Comparison of ENCODE assay signal across 14 cellular contexts in genomic region chr13:102484329-102484728, GRCh38.
DNase-seq lines count a peak whose midpoint lies in the region; ATAC-seq and TF ChIP-seq lines count a peak whose summit lies in the region.
"Had no signal": no experiment of that assay in that cellular context is flagged by ENCODE, and none has a peak within 500 bp of the region (broad histone marks: within the 10 kb centered on the region; RNA-seq: fewer than 3 reads in every experiment).

No MANE protein-coding gene starts in this region.

- intact Hi-C loops in left ventricle myocardium inferior (cut with micrococcal nuclease) (no loop called here), left ventricle myocardium superior (cut with micrococcal nuclease) (no loop called here), esophagus squamous epithelium (cut with DNase I) (no loop called here)

- H3K4me1 Mint-ChIP-seq in activated CD4-positive, alpha-beta T cell treated with anti-CD3 and anti-CD28 coated beads, Interleukin-2, amount 10 ng/mL, durations not matched to agents 7 days and 5 days = no peaks in the 10 kb centered on the region
- H3K4me1 Mint-ChIP-seq: naive thymus-derived CD4-positive, alpha-beta T cell; stimulated activated memory B cell treated with anti-CD40 and anti-IgM and Interleukin-4, amounts not matched to agents 10 μg/mL and 1 μg/mL and 100 μg/mL, for 72 hours had no signal

- H3K4me3 Mint-ChIP-seq in activated CD4-positive, alpha-beta T cell treated with anti-CD3 and anti-CD28 coated beads, Interleukin-2, amount 10 ng/mL, durations not matched to agents 7 days and 5 days = no peak overlapping the region
- H3K4me3 Mint-ChIP-seq: effector memory CD8-positive, alpha-beta T cell; naive thymus-derived CD4-positive, alpha-beta T cell; stimulated activated memory B cell treated with anti-CD40 and anti-IgM and Interleukin-4, amounts not matched to agents 10 μg/mL and 1 μg/mL and 100 μg/mL, for 72 hours had no signal

- H3K36me3 ChIP-seq in left ventricle myocardium inferior (no peaks in the 10 kb centered on the region), RWPE2 (ENCODE audit: low read depth) (no peaks in the 10 kb centered on the region), esophagus squamous epithelium (no peaks in the 10 kb centered on the region)

- no peaks in the 10 kb centered on the region for H3K9me3 Mint-ChIP-seq in activated CD4-positive, alpha-beta T cell treated with anti-CD3 and anti-CD28 coated beads, Interleukin-2, amount 10 ng/mL, durations not matched to agents 7 days and 5 days
- H3K9me3 Mint-ChIP-seq: effector memory CD8-positive, alpha-beta T cell; stimulated activated memory B cell treated with anti-CD40 and anti-IgM and Interleukin-4, amounts not matched to agents 10 μg/mL and 1 μg/mL and 100 μg/mL, for 72 hours had no signal

- POLR2A ChIA-PET in activated CD4-positive, alpha-beta T cell treated with anti-CD3 and anti-CD28 coated beads, Interleukin-2, amount 10 ng/mL, durations not matched to agents 7 days and 5 days (lab: Charles Lee) = no interaction called here

- WGBS in esophagus squamous epithelium, 2 donors = 35 to 48% methylated on average over 2 of the region's 2 CpGs

- H3K4me3 ChIP-seq in left ventricle myocardium inferior (no peak overlapping the region), RWPE2 (ENCODE audit: severe bottlenecking) (no peak overlapping the region), esophagus squamous epithelium (no peak overlapping the region)

- CTCF ChIA-PET in activated CD4-positive, alpha-beta T cell treated with anti-CD3 and anti-CD28 coated beads, Interleukin-2, amount 10 ng/mL, durations not matched to agents 7 days and 5 days (lab: Charles Lee) = no interaction called here

- TF ChIP-seq CTCF in left ventricle myocardium inferior (IDR thresholded peaks at IDR 0.05; ENCODE audit: borderline replicate concordance) = peak; percentile 19
- TF ChIP-seq CTCF in RWPE2 (IDR thresholded peaks at IDR 0.05; ENCODE audit: poor library complexity, severe bottlenecking) = peak; percentile 56
- TF ChIP-seq CTCF in GM13977 (IDR thresholded peaks at IDR 0.05; ENCODE audit: extremely low read depth, insufficient read depth, missing control alignments) = no peak
- TF ChIP-seq CTCF in esophagus squamous epithelium (IDR thresholded peaks at IDR 0.05) = no peak

- no peak for DNase-seq in left ventricle myocardium inferior
- DNase-seq in left ventricle myocardium superior = no peak
- no peak for DNase-seq in RWPE2 (ENCODE audit: low spot score)
- DNase-seq in fibroblast of the conjunctiva (ENCODE audit: low read depth) = peak; percentile 1
- DNase-seq in GM13977 (ENCODE audit: low spot score) = no peak
- DNase-seq in superior temporal gyrus (ENCODE audit: extremely low spot score) = no peak
- no peak for DNase-seq in esophagus squamous epithelium (lab: John Stamatoyannopoulos, UW)
- no peak for DNase-seq in activated CD4-positive, alpha-beta T cell treated with anti-CD3 and anti-CD28 coated beads, Interleukin-2, amount 10 ng/mL, durations not matched to agents 7 days and 5 days
- DNase-seq: activated naive CD4-positive, alpha-beta T cell treated with anti-CD3 and anti-CD28 coated beads, Interleukin-2, amount 50 U/mL, for 16 hours; AML-193; effector memory CD8-positive, alpha-beta T cell; naive thymus-derived CD4-positive, alpha-beta T cell; NCI-H2081 treated with DMSO at 0.1 percent for 48 hours had no signal

- H3K27me3 ChIP-seq in left ventricle myocardium inferior (ENCODE audit: low read depth) = peaks cover 3% of the 10 kb centered on the region
- peaks cover 4% of the 10 kb centered on the region for H3K27me3 ChIP-seq in RWPE2 (ENCODE audit: insufficient read depth, poor library complexity, severe bottlenecking)
- H3K27me3 ChIP-seq in esophagus squamous epithelium = no peaks in the 10 kb centered on the region

- no peak for TF ChIP-seq POLR2A in esophagus squamous epithelium (IDR thresholded peaks at IDR 0.05)

- H3K27ac ChIP-seq in left ventricle myocardium inferior (replicated peaks) (no peak overlapping the region), RWPE2 (ENCODE audit: poor library complexity, severe bottlenecking) (no peak overlapping the region), esophagus squamous epithelium (no peak overlapping the region)

- no peak for ATAC-seq in left ventricle myocardium superior
- ATAC-seq in RWPE2 (ENCODE audit: low read depth) = peak; percentile 67
- ATAC-seq: effector memory CD8-positive, alpha-beta T cell; naive thymus-derived CD4-positive, alpha-beta T cell; stimulated activated memory B cell treated with anti-CD40 and anti-IgM and Interleukin-4, amounts not matched to agents 10 μg/mL and 1 μg/mL and 100 μg/mL, for 72 hours had no signal

- peaks cover 7% of the 10 kb centered on the region for H3K27me3 Mint-ChIP-seq in activated CD4-positive, alpha-beta T cell treated with anti-CD3 and anti-CD28 coated beads, Interleukin-2, amount 10 ng/mL, durations not matched to agents 7 days and 5 days
- H3K27me3 Mint-ChIP-seq: stimulated activated memory B cell treated with anti-CD40 and anti-IgM and Interleukin-4, amounts not matched to agents 10 μg/mL and 1 μg/mL and 100 μg/mL, for 72 hours had no signal

- H3K9me3 ChIP-seq in left ventricle myocardium inferior (replicated peaks) (peaks cover 5% of the 10 kb centered on the region), RWPE2 (ENCODE audit: severe bottlenecking) (no peaks in the 10 kb centered on the region), esophagus squamous epithelium (no peaks in the 10 kb centered on the region)

- in situ Hi-C loops in GM13977 (cut with MboI; ENCODE audit: low pct_unique_long_range_greater_than_20kb, low sequenced_read_pairs, unreplicated experiment) = no loop called here

- H3K27ac Mint-ChIP-seq in activated CD4-positive, alpha-beta T cell treated with anti-CD3 and anti-CD28 coated beads, Interleukin-2, amount 10 ng/mL, durations not matched to agents 7 days and 5 days = no peak overlapping the region
- H3K27ac Mint-ChIP-seq: effector memory CD8-positive, alpha-beta T cell; naive thymus-derived CD4-positive, alpha-beta T cell; stimulated activated memory B cell treated with anti-CD40 and anti-IgM and Interleukin-4, amounts not matched to agents 10 μg/mL and 1 μg/mL and 100 μg/mL, for 72 hours had no signal

- no peaks in the 10 kb centered on the region for H3K4me1 ChIP-seq in left ventricle myocardium inferior
- no peaks in the 10 kb centered on the region for H3K4me1 ChIP-seq in RWPE2 (ENCODE audit: insufficient read depth, poor library complexity, severe bottlenecking)
- H3K4me1 ChIP-seq in esophagus squamous epithelium = no peaks in the 10 kb centered on the region

- H3K36me3 Mint-ChIP-seq in activated CD4-positive, alpha-beta T cell treated with anti-CD3 and anti-CD28 coated beads, Interleukin-2, amount 10 ng/mL, durations not matched to agents 7 days and 5 days (ENCODE audit: low read depth) = no peaks in the 10 kb centered on the region
- H3K36me3 Mint-ChIP-seq: naive thymus-derived CD4-positive, alpha-beta T cell; stimulated activated memory B cell treated with anti-CD40 and anti-IgM and Interleukin-4, amounts not matched to agents 10 μg/mL and 1 μg/mL and 100 μg/mL, for 72 hours had no signal

Comparison
In these comparisons a context has a peak if more than half of its experiments do, and no peak if none do; other contexts are left out.
1. CTCF ChIP-seq: peak in left ventricle myocardium inferior (single experiment) and RWPE2 (single experiment); none in GM13977 (single experiment) and esophagus squamous epithelium (0 of 6).